In the genomic region with DNA sequence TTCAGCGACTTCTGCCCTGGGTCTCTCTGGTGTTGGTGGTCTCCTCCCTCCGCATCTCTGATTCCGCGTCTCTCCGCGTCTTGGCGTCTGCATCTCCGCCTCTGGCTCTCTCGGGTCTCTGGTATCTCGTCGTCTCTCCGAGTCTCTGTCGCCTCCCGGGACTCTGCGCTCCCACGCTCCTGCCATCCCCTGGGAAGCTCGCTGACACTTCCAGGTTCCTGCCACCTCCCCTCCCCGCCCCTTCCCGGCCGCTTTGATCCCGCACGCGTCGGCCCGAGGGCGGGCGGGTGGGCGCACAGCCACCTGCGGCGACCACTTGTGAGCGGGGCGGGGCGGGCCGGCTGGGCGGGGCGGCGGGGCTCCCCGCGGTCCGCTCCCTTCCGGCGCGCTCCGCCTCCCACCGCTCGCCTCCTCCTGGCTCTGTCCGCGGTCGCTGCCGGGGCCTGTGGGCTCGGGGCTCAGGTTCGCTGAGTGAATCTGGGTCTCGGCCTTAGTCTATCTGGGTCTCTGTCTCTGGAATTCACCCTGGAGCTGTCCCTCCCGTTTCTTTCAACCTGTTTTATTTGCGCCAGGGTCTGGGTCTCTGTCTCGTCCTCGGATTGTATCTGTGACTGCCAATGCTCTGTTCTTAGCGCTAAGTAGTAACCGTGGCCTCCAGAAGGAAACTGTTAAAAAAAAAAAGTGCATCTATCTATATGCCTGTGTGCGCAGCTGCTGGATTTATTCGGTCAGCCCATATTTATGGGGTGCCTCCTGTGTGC, we compare ENCODE assay signal across 8 cellular contexts. TPM values are rescaled to one million over a fixed set of nuclear protein-coding genes. Genes with fewer than 3 reads are reported as not detected.
DNase-seq lines count a peak whose midpoint lies in the region; ATAC-seq and TF ChIP-seq lines count a peak whose summit lies in the region.

No MANE protein-coding gene starts in this region.

- peak overlapping the region; percentile 92 for H3K18ac ChIP-seq in neuronal stem cell (ENCODE audit: low read length)

- H3K4me3 ChIP-seq in AG10803 (ENCODE audit: low read length) (peak overlapping the region; percentile 74), gastroesophageal sphincter (peak overlapping the region; percentile 70 to 75), neuronal stem cell (ENCODE audit: low read length in 2 of 2) (peak overlapping the region; percentile 67 to 84)

- H2BK5ac ChIP-seq in neuronal stem cell (ENCODE audit: low read length): peak overlapping the region; percentile 35

- ATAC-seq in GM18909 (IDR thresholded peaks at IDR 0.05; ENCODE audit: poor library complexity, unreplicated experiment) (peak; percentile 31), gastroesophageal sphincter (peak; percentile 29), GM19035 (IDR thresholded peaks at IDR 0.05; ENCODE audit: unreplicated experiment) (no peak), GM18907 (IDR thresholded peaks at IDR 0.05; ENCODE audit: unreplicated experiment) (no peak)

- H3K36me3 ChIP-seq in gastroesophageal sphincter (no peaks in the 10 kb centered on the region), neuronal stem cell (replicated peaks in 1 of 2; ENCODE audit: control insufficient read depth in 2 of 2, insufficient read depth in 2 of 2, low read length in 2 of 2) (no peaks in the 10 kb centered on the region)

- no peak overlapping the region for H2AK5ac ChIP-seq in neuronal stem cell (ENCODE audit: low read depth, low read length)

- H3K27me3 ChIP-seq in gastroesophageal sphincter (peaks cover 74% of the 10 kb centered on the region), neuronal stem cell (ENCODE audit: control insufficient read depth in 3 of 3, insufficient read depth in 3 of 3, low read depth in 1 of 3, low read length in 3 of 3) (peaks cover 14 to 49% (median 28%) of the 10 kb centered on the region in 3 experiments)

- 0 to 1% methylated on average over 4 to 18 of the region's 61 CpGs for WGBS in gastroesophageal sphincter (ENCODE audit: low coverage in 1 of 2), 2 donors
- WGBS in neuronal stem cell (ENCODE audit: extremely low coverage in 2 of 2, insufficient read length in 2 of 2, insufficient replicate concordance in 1 of 2), 2 donors: no CpG with 5 or more reads among the region's 61 CpGs

- no peak overlapping the region for H3K9ac ChIP-seq in neuronal stem cell (ENCODE audit: low read depth, low read length, poor library complexity)

- TF ChIP-seq POLR2A in gastroesophageal sphincter (IDR thresholded peaks at IDR 0.05): no peak

- H3K79me1 ChIP-seq in neuronal stem cell (ENCODE audit: low read depth, low read length): no peaks in the 10 kb centered on the region

- H3K4me1 ChIP-seq in gastroesophageal sphincter (peaks cover under 1 to 63% (median 48%) of the 10 kb centered on the region in 3 donors), neuronal stem cell (ENCODE audit: control insufficient read depth in 2 of 2, insufficient read depth in 1 of 2, low read depth in 1 of 2, low read length in 2 of 2) (peaks cover 16 to 25% of the 10 kb centered on the region in 2 donors)

- H3K14ac ChIP-seq in neuronal stem cell (ENCODE audit: low read length): no peak overlapping the region

- no peak overlapping the region for H4K8ac ChIP-seq in neuronal stem cell (ENCODE audit: low read depth, low read length)

- no peak overlapping the region for H2BK15ac ChIP-seq in neuronal stem cell (ENCODE audit: low read length)

- peak overlapping the region; percentile 84 for H3K4me2 ChIP-seq in neuronal stem cell (ENCODE audit: insufficient read depth, low read length, poor library complexity, severe bottlenecking)

- H2BK120ac ChIP-seq in neuronal stem cell (ENCODE audit: low read depth, low read length): no peak overlapping the region

- no peak overlapping the region for H3K23ac ChIP-seq in neuronal stem cell (ENCODE audit: low read depth, low read length, poor library complexity)

- no peak for TF ChIP-seq EP300 in gastroesophageal sphincter (IDR thresholded peaks at IDR 0.05)

- H2BK12ac ChIP-seq in neuronal stem cell (ENCODE audit: low read length): no peak overlapping the region

- H4K91ac ChIP-seq in neuronal stem cell (ENCODE audit: low read depth, low read length, poor library complexity): no peak overlapping the region

- H3K27ac ChIP-seq in gastroesophageal sphincter (peak overlapping the region in 3 of 4 donors; percentile 71 to 82 (median 78)), neuronal stem cell (replicated peaks; ENCODE audit: low read length) (no peak overlapping the region)

- peak overlapping the region; percentile 93 for H2AFZ ChIP-seq in neuronal stem cell (ENCODE audit: low read length)

- H3K4ac ChIP-seq in neuronal stem cell (ENCODE audit: low read length): no peak overlapping the region

- H3K9me3 ChIP-seq in gastroesophageal sphincter (no peaks in the 10 kb centered on the region), neuronal stem cell (replicated peaks in 1 of 2; ENCODE audit: control insufficient read depth in 2 of 2, insufficient read depth in 1 of 2, low read depth in 1 of 2, low read length in 2 of 2) (no peaks in the 10 kb centered on the region)

- no peak for TF ChIP-seq CTCF in AG10803 (conservative IDR thresholded peaks at IDR 0.05; ENCODE audit: low read length)
- peak in 1 of 4 experiments; percentile 17 for TF ChIP-seq CTCF in gastroesophageal sphincter (IDR thresholded peaks at IDR 0.05)

- peak; percentile 39 for DNase-seq in AG10803 (ENCODE audit: low read depth)
- DNase-seq in NCI-H510A (lab: John Stamatoyannopoulos, UW): peak; percentile 59
- DNase-seq in activated effector memory CD4-positive, alpha-beta T cell treated with Interleukin-2 at 50 U/mL for 16 hours: peak; percentile 24
- peak; percentile 59 for DNase-seq in neuronal stem cell (ENCODE audit: low spot score)

RNA-seq across cellular contexts. Expression of gene HES7, which starts 2.6 kb away (rescaled TPM):
- total RNA-seq in gastroesophageal sphincter: under 1 TPM in 2 of 4 donors, not detected in 2; 0.89 to 0.94 TPM
- 5.8 TPM for polyA plus RNA-seq in neuronal stem cell (2013, experiment 1 of 2)
- polyA plus RNA-seq in neuronal stem cell (2013, experiment 2 of 2): 4.2 TPM

RNA-seq across cellular contexts. Expression of gene ALOXE3, which starts 8.2 kb away (rescaled TPM):
- total RNA-seq in gastroesophageal sphincter: under 1 TPM in 1 of 4 donors, not detected in 3; 0.37 TPM
- polyA plus RNA-seq in neuronal stem cell (2013, experiment 1 of 2): 0.07 TPM
- polyA plus RNA-seq in neuronal stem cell (2013, experiment 2 of 2): 0.11 TPM

RNA-seq across cellular contexts. Expression of gene PER1, which starts 25.7 kb away (rescaled TPM):
- total RNA-seq in gastroesophageal sphincter: 100 to 1,000 TPM in 3 of 4 donors, 10 to 100 TPM in 1; 67.1 to 188 (median 136) TPM
- polyA plus RNA-seq in neuronal stem cell (2013, experiment 1 of 2): 17.0 TPM
- polyA plus RNA-seq in neuronal stem cell (2013, experiment 2 of 2): 18.7 TPM

RNA-seq across cellular contexts. Expression of gene VAMP2, which starts 36.3 kb away (rescaled TPM):
- 10 to 100 TPM; 14.6 to 39.8 (median 33.4) TPM for total RNA-seq in gastroesophageal sphincter
- polyA plus RNA-seq in neuronal stem cell (2013, experiment 1 of 2): 47.3 TPM
- polyA plus RNA-seq in neuronal stem cell (2013, experiment 2 of 2): 45.3 TPM

RNA-seq across cellular contexts. Expression of gene ALOX12B, which starts 39.0 kb away (rescaled TPM):
- under 1 TPM in 1 of 4 donors, not detected in 3; 0.17 TPM for total RNA-seq in gastroesophageal sphincter
- polyA plus RNA-seq in neuronal stem cell (2013, experiment 1 of 2): 0.33 TPM
- 0.29 TPM for polyA plus RNA-seq in neuronal stem cell (2013, experiment 2 of 2)

Comparison
In these comparisons a context has a peak if more than half of its experiments do, and no peak if none do; other contexts are left out.
1. ATAC-seq: peak in GM18909 (single experiment) and gastroesophageal sphincter (single experiment); none in GM19035 (single experiment) and GM18907 (single experiment).
2. Peak in every context shown above with its lines, with median percentiles within 50 percentile points of each other: DNase-seq and H3K4me3 ChIP-seq.